ENCODE assay signal across 23 cellular contexts in genomic region chr15:65092046-65092770, GRCh38. TPM values are rescaled to one million over a fixed set of nuclear protein-coding genes. Genes with fewer than 3 reads are reported as not detected.
DNase-seq lines count a peak whose midpoint lies in the region; ATAC-seq, FAIRE-seq and TF ChIP-seq lines count a peak whose summit lies in the region.
"Had no signal": no experiment of that assay in that cellular context is flagged by ENCODE, and none has a peak within 500 bp of the region (broad histone marks: within the 10 kb centered on the region; RNA-seq: fewer than 3 reads in every experiment).

No MANE protein-coding gene starts in this region.

- no peaks in the 10 kb centered on the region for H3K79me2 ChIP-seq in osteoblast (ENCODE audit: insufficient read depth, low read length)
- no peaks in the 10 kb centered on the region for H3K79me2 ChIP-seq in GM23338 (replicated peaks; ENCODE audit: insufficient read depth)

- TF ChIP-seq CTCF in gastroesophageal sphincter (IDR thresholded peaks at IDR 0.05) (no peak), osteoblast (IDR thresholded peaks at IDR 0.05; ENCODE audit: extremely low read depth, low read depth, low read length) (no peak), GM23338 (conservative IDR thresholded peaks at IDR 0.05; ENCODE audit: low read depth in 2 of 2) (no peak)

- H2AFZ ChIP-seq in osteoblast (ENCODE audit: low read length) (no peak overlapping the region), GM23338 (no peak overlapping the region)

- ATAC-seq in gastroesophageal sphincter (no peak), GM23338 (no peak)
- ATAC-seq: PC-3 had no signal

- no peaks in the 10 kb centered on the region for H3K27me3 Mint-ChIP-seq in activated T-helper 2 cell treated with anti-CD3 and anti-CD28 coated beads, Interferon-gamma antibody, Interleukin-2, Interleukin-4, amounts not matched to agents 10 μg/mL and 5 μg/mL and 100 μg/mL, durations not matched to agents 14 hours and 24 hours and 36 hours (ENCODE audit: low read depth)
- H3K27me3 Mint-ChIP-seq in activated CD4-positive, alpha-beta T cell treated with anti-CD3 and anti-CD28 coated beads, Interleukin-2, amount 10 ng/mL, durations not matched to agents 24 days and 14 days: no peaks in the 10 kb centered on the region
- peaks cover 15% of the 10 kb centered on the region for H3K27me3 Mint-ChIP-seq in GM23338 (ENCODE audit: insufficient read depth, low read depth, poor library complexity)

- peak overlapping the region; percentile 16 to 98 (median 88) for H3K27ac ChIP-seq in gastroesophageal sphincter
- no peak overlapping the region for H3K27ac ChIP-seq in osteoblast (ENCODE audit: low read depth, low read length)
- H3K27ac ChIP-seq in GM23338 (ENCODE audit: low read depth): no peak overlapping the region
- H3K27ac ChIP-seq: HL-60, RWPE1, SJSA1 had no signal

- intact Hi-C loops in activated T-helper 2 cell treated with anti-CD3 and anti-CD28 coated beads, Interferon-gamma antibody, Interleukin-2, Interleukin-4, amounts not matched to agents 10 μg/mL and 5 μg/mL and 100 μg/mL, durations not matched to agents 14 hours and 24 hours and 36 hours (cut with micrococcal nuclease): no loop called here
- intact Hi-C loops in activated CD4-positive, alpha-beta T cell treated with anti-CD3 and anti-CD28 coated beads, Interleukin-2, amount 10 ng/mL, durations not matched to agents 24 days and 14 days (cut with micrococcal nuclease): no loop called here

- no peaks in the 10 kb centered on the region for H3F3A ChIP-seq in GM23338 (replicated peaks; ENCODE audit: low read depth)

- no peak overlapping the region for H3K27ac Mint-ChIP-seq in activated T-helper 2 cell treated with anti-CD3 and anti-CD28 coated beads, Interferon-gamma antibody, Interleukin-2, Interleukin-4, amounts not matched to agents 10 μg/mL and 5 μg/mL and 100 μg/mL, durations not matched to agents 14 hours and 24 hours and 36 hours
- no peak overlapping the region for H3K27ac Mint-ChIP-seq in activated CD4-positive, alpha-beta T cell treated with anti-CD3 and anti-CD28 coated beads, Interleukin-2, amount 10 ng/mL, durations not matched to agents 24 days and 14 days
- no peak overlapping the region for H3K27ac Mint-ChIP-seq in GM23338

- H3K9me3 Mint-ChIP-seq in activated T-helper 2 cell treated with anti-CD3 and anti-CD28 coated beads, Interferon-gamma antibody, Interleukin-2, Interleukin-4, amounts not matched to agents 10 μg/mL and 5 μg/mL and 100 μg/mL, durations not matched to agents 14 hours and 24 hours and 36 hours: no peaks in the 10 kb centered on the region
- H3K9me3 Mint-ChIP-seq in activated CD4-positive, alpha-beta T cell treated with anti-CD3 and anti-CD28 coated beads, Interleukin-2, amount 10 ng/mL, durations not matched to agents 24 days and 14 days: no peaks in the 10 kb centered on the region
- no peaks in the 10 kb centered on the region for H3K9me3 Mint-ChIP-seq in GM23338

- H3K4me3 ChIP-seq in adipocyte (ENCODE audit: low read length): no peak overlapping the region
- no peak overlapping the region for H3K4me3 ChIP-seq in gastroesophageal sphincter
- H3K4me3 ChIP-seq in osteoblast (ENCODE audit: insufficient read depth, low read length): no peak overlapping the region
- no peak overlapping the region for H3K4me3 ChIP-seq in GM23338
- H3K4me3 ChIP-seq: SJSA1 had no signal

- H3K27me3 ChIP-seq in adipocyte (replicated peaks; ENCODE audit: control insufficient read depth, insufficient read depth, low read length) (no peaks in the 10 kb centered on the region), gastroesophageal sphincter (no peaks in the 10 kb centered on the region), osteoblast (ENCODE audit: insufficient read depth, low read length) (no peaks in the 10 kb centered on the region), GM23338 (ENCODE audit: insufficient read depth) (no peaks in the 10 kb centered on the region)
- H3K27me3 ChIP-seq: SJSA1 had no signal

- no peaks in the 10 kb centered on the region for H3K4me1 Mint-ChIP-seq in activated T-helper 2 cell treated with anti-CD3 and anti-CD28 coated beads, Interferon-gamma antibody, Interleukin-2, Interleukin-4, amounts not matched to agents 10 μg/mL and 5 μg/mL and 100 μg/mL, durations not matched to agents 14 hours and 24 hours and 36 hours (ENCODE audit: low read depth)
- no peaks in the 10 kb centered on the region for H3K4me1 Mint-ChIP-seq in activated CD4-positive, alpha-beta T cell treated with anti-CD3 and anti-CD28 coated beads, Interleukin-2, amount 10 ng/mL, durations not matched to agents 24 days and 14 days
- peaks cover 14% of the 10 kb centered on the region for H3K4me1 Mint-ChIP-seq in GM23338

- 41 to 73% methylated on average over 2 to 5 of the region's 10 CpGs for WGBS in gastroesophageal sphincter (ENCODE audit: low coverage in 1 of 2), 2 donors

- no peaks in the 10 kb centered on the region for H3K36me3 Mint-ChIP-seq in activated T-helper 2 cell treated with anti-CD3 and anti-CD28 coated beads, Interferon-gamma antibody, Interleukin-2, Interleukin-4, amounts not matched to agents 10 μg/mL and 5 μg/mL and 100 μg/mL, durations not matched to agents 14 hours and 24 hours and 36 hours (ENCODE audit: low read depth)
- no peaks in the 10 kb centered on the region for H3K36me3 Mint-ChIP-seq in activated CD4-positive, alpha-beta T cell treated with anti-CD3 and anti-CD28 coated beads, Interleukin-2, amount 10 ng/mL, durations not matched to agents 24 days and 14 days (ENCODE audit: low read depth)
- H3K36me3 Mint-ChIP-seq in GM23338 (ENCODE audit: low read depth): no peaks in the 10 kb centered on the region

- H3K4me3 Mint-ChIP-seq in activated T-helper 2 cell treated with anti-CD3 and anti-CD28 coated beads, Interferon-gamma antibody, Interleukin-2, Interleukin-4, amounts not matched to agents 10 μg/mL and 5 μg/mL and 100 μg/mL, durations not matched to agents 14 hours and 24 hours and 36 hours (ENCODE audit: low read depth): no peak overlapping the region
- H3K4me3 Mint-ChIP-seq in activated CD4-positive, alpha-beta T cell treated with anti-CD3 and anti-CD28 coated beads, Interleukin-2, amount 10 ng/mL, durations not matched to agents 24 days and 14 days: no peak overlapping the region
- H3K4me3 Mint-ChIP-seq in GM23338: no peak overlapping the region

- no peak for TF ChIP-seq POLR2A in gastroesophageal sphincter (IDR thresholded peaks at IDR 0.05)

- H3K4me1 ChIP-seq in adipocyte (ENCODE audit: control insufficient read depth, insufficient read depth, low read length) (peaks cover 34% of the 10 kb centered on the region), gastroesophageal sphincter (peaks cover 6 to 100% (median 33%) of the 10 kb centered on the region in 3 donors), osteoblast (ENCODE audit: insufficient read depth, low read length) (no peaks in the 10 kb centered on the region), GM23338 (ENCODE audit: insufficient read depth) (no peaks in the 10 kb centered on the region)

- peak; percentile 55 for FAIRE-seq in urothelium cell line (lab: Jason Lieb, UNC)
- FAIRE-seq: GM19239, HTR-8/SVneo had no signal

- TF ChIP-seq EP300 in gastroesophageal sphincter (IDR thresholded peaks at IDR 0.05): no peak

- no peaks in the 10 kb centered on the region for H3K9me2 ChIP-seq in GM23338 (ENCODE audit: insufficient read depth)

- H3K36me3 ChIP-seq in adipocyte (ENCODE audit: control insufficient read depth, insufficient read depth, low read length, severe bottlenecking) (peaks cover 4% of the 10 kb centered on the region), gastroesophageal sphincter (peaks cover 0 to 5% of the 10 kb centered on the region in 2 donors), osteoblast (ENCODE audit: insufficient read depth, low read length) (peaks cover 2% of the 10 kb centered on the region), GM23338 (ENCODE audit: insufficient read depth) (no peaks in the 10 kb centered on the region)

- H3K4me2 ChIP-seq in osteoblast (ENCODE audit: insufficient read depth, low read length): no peak overlapping the region
- no peak overlapping the region for H3K4me2 ChIP-seq in GM23338

- no peak for DNase-seq in adipocyte (ENCODE audit: low read depth)
- DNase-seq in osteoblast (ENCODE audit: insufficient read length, low spot score, missing footprints): peak; percentile 61
- DNase-seq in urothelium cell line (ENCODE audit: low spot score): no peak
- DNase-seq in activated T-helper 2 cell treated with anti-CD3 and anti-CD28 coated beads, Interferon-gamma antibody, Interleukin-2, Interleukin-4, amounts not matched to agents 10 μg/mL and 5 μg/mL and 100 μg/mL, durations not matched to agents 14 hours and 24 hours and 36 hours (ENCODE audit: low spot score): no peak
- DNase-seq in activated CD4-positive, alpha-beta T cell treated with anti-CD3 and anti-CD28 coated beads, Interleukin-2, amount 10 ng/mL, durations not matched to agents 24 days and 14 days: no peak
- no peak for DNase-seq in HuH-7 (ENCODE audit: low spot score)
- DNase-seq in GM23338 (ENCODE audit: low spot score): no peak
- DNase-seq: ACHN, AML-193, EL, HCEC 1CT, MV-4-11, NCI-H1436 treated with DMSO at 0.1 percent for 48 hours, NCI-H2081, NCI-H510A, NCI-H82, PC-3 had no signal

- H3K9me3 ChIP-seq in adipocyte (ENCODE audit: control insufficient read depth, low read length) (no peaks in the 10 kb centered on the region), gastroesophageal sphincter (no peaks in the 10 kb centered on the region), osteoblast (ENCODE audit: low read depth, low read length) (no peaks in the 10 kb centered on the region)
- H3K9me3 ChIP-seq: SJSA1 had no signal

- peak overlapping the region; percentile 0 for H3K9ac ChIP-seq in adipocyte (ENCODE audit: low read length)

- no peaks in the 10 kb centered on the region for H4K20me1 ChIP-seq in osteoblast (ENCODE audit: insufficient read depth, low read length)
- no peaks in the 10 kb centered on the region for H4K20me1 ChIP-seq in GM23338 (replicated peaks; ENCODE audit: insufficient read depth)

RNA-seq across cellular contexts. Expression of gene KBTBD13, which starts 15.7 kb away (rescaled TPM):
- not detected for total RNA-seq in gastroesophageal sphincter
- not detected in 2 replicates for total RNA-seq in osteoblast
- not detected in 2 replicates for total RNA-seq in activated T-helper 2 cell treated with anti-CD3 and anti-CD28 coated beads, Interferon-gamma antibody, Interleukin-2, Interleukin-4, amounts not matched to agents 10 μg/mL and 5 μg/mL and 100 μg/mL, durations not matched to agents 14 hours and 24 hours and 36 hours
- not detected in 2 replicates for total RNA-seq in activated CD4-positive, alpha-beta T cell treated with anti-CD3 and anti-CD28 coated beads, Interleukin-2, amount 10 ng/mL, durations not matched to agents 24 days and 14 days
- not detected in 2 replicates for total RNA-seq in GM23338 (2014; rRNA removed; shearing (Covaris generic))
- 0.09 TPM in 1 of 2 replicates, not detected in the other for polyA plus RNA-seq in GM23338 (2016; fragmentation: Nextera tagmentation; extraction: Ambion mirVana)
- total RNA-seq: PC-3, SJSA1 had no signal

RNA-seq across cellular contexts. Expression of gene UBAP1L, which starts 22.8 kb away (rescaled TPM):
- total RNA-seq in gastroesophageal sphincter (1 to 10 TPM in 3 of 4 donors, under 1 TPM in 1; 0.12 to 7.5 (median 3.0) TPM), osteoblast (2.9 and 3.3 TPM in 2 replicates)
- 6.0 and 6.3 TPM in 2 replicates for total RNA-seq in activated T-helper 2 cell treated with anti-CD3 and anti-CD28 coated beads, Interferon-gamma antibody, Interleukin-2, Interleukin-4, amounts not matched to agents 10 μg/mL and 5 μg/mL and 100 μg/mL, durations not matched to agents 14 hours and 24 hours and 36 hours
- 6.3 and 6.6 TPM in 2 replicates for total RNA-seq in activated CD4-positive, alpha-beta T cell treated with anti-CD3 and anti-CD28 coated beads, Interleukin-2, amount 10 ng/mL, durations not matched to agents 24 days and 14 days
- 1.4 and 1.5 TPM in 2 replicates for total RNA-seq in GM23338 (2014; rRNA removed; shearing (Covaris generic))
- 0.47 and 0.53 TPM in 2 replicates for polyA plus RNA-seq in GM23338 (2016; fragmentation: Nextera tagmentation; extraction: Ambion mirVana)

RNA-seq across cellular contexts. Expression of gene RASL12, which starts 24.4 kb away (rescaled TPM):
- total RNA-seq in gastroesophageal sphincter: 100 to 1,000 TPM in 3 of 4 donors, 10 to 100 TPM in 1; 43.2 to 244 (median 179) TPM
- under 0.01 and 0.36 TPM in 2 replicates for total RNA-seq in osteoblast
- not detected in 2 replicates for total RNA-seq in activated T-helper 2 cell treated with anti-CD3 and anti-CD28 coated beads, Interferon-gamma antibody, Interleukin-2, Interleukin-4, amounts not matched to agents 10 μg/mL and 5 μg/mL and 100 μg/mL, durations not matched to agents 14 hours and 24 hours and 36 hours
- not detected in 2 replicates for total RNA-seq in activated CD4-positive, alpha-beta T cell treated with anti-CD3 and anti-CD28 coated beads, Interleukin-2, amount 10 ng/mL, durations not matched to agents 24 days and 14 days
- total RNA-seq in GM23338 (2014; rRNA removed; shearing (Covaris generic)): 20.1 and 27.7 TPM in 2 replicates
- polyA plus RNA-seq in GM23338 (2016; fragmentation: Nextera tagmentation; extraction: Ambion mirVana): 4.5 and 5.4 TPM in 2 replicates
- total RNA-seq: PC-3 had no signal

RNA-seq across cellular contexts. Expression of gene PDCD7, which starts 41.4 kb away (rescaled TPM):
- total RNA-seq in gastroesophageal sphincter (10 to 100 TPM; 26.4 to 70.7 (median 30.4) TPM), osteoblast (19.5 and 20.3 TPM in 2 replicates)
- total RNA-seq in activated T-helper 2 cell treated with anti-CD3 and anti-CD28 coated beads, Interferon-gamma antibody, Interleukin-2, Interleukin-4, amounts not matched to agents 10 μg/mL and 5 μg/mL and 100 μg/mL, durations not matched to agents 14 hours and 24 hours and 36 hours: 51.9 and 68.4 TPM in 2 replicates
- total RNA-seq in activated CD4-positive, alpha-beta T cell treated with anti-CD3 and anti-CD28 coated beads, Interleukin-2, amount 10 ng/mL, durations not matched to agents 24 days and 14 days: 59.9 and 60.1 TPM in 2 replicates
- 16.5 and 21.2 TPM in 2 replicates for total RNA-seq in GM23338 (2014; rRNA removed; shearing (Covaris generic))
- polyA plus RNA-seq in GM23338 (2016; fragmentation: Nextera tagmentation; extraction: Ambion mirVana): 16.8 and 18.9 TPM in 2 replicates

RNA-seq across cellular contexts. Expression of gene SLC51B, which starts 47.0 kb away (rescaled TPM):
- total RNA-seq in gastroesophageal sphincter (not detected), osteoblast (not detected in 2 replicates)
- total RNA-seq in activated T-helper 2 cell treated with anti-CD3 and anti-CD28 coated beads, Interferon-gamma antibody, Interleukin-2, Interleukin-4, amounts not matched to agents 10 μg/mL and 5 μg/mL and 100 μg/mL, durations not matched to agents 14 hours and 24 hours and 36 hours: not detected in 2 replicates
- not detected in 2 replicates for total RNA-seq in activated CD4-positive, alpha-beta T cell treated with anti-CD3 and anti-CD28 coated beads, Interleukin-2, amount 10 ng/mL, durations not matched to agents 24 days and 14 days
- not detected in 2 replicates for total RNA-seq in GM23338 (2014; rRNA removed; shearing (Covaris generic))
- not detected in 2 replicates for polyA plus RNA-seq in GM23338 (2016; fragmentation: Nextera tagmentation; extraction: Ambion mirVana)
- total RNA-seq: PC-3 had no signal

Comparison
In these comparisons a context has a peak if more than half of its experiments do, and no peak if none do; other contexts are left out.
1. H3K27ac ChIP-seq: peak in gastroesophageal sphincter (4 of 4); none in osteoblast (single experiment) and GM23338 (single experiment).
2. RNA of gene RASL12, which starts 24.4 kb away (total RNA-seq): 43.2 to 244 TPM in gastroesophageal sphincter and 20.1 to 27.7 TPM in GM23338; under 0.01 to 0.36 TPM in osteoblast, not detected in activated CD4-positive, alpha-beta T cell treated with anti-CD3 and anti-CD28 coated beads, Interleukin-2, amount 10 ng/mL, durations not matched to agents 24 days and 14 days and not detected in activated T-helper 2 cell treated with anti-CD3 and anti-CD28 coated beads, Interferon-gamma antibody, Interleukin-2, Interleukin-4, amounts not matched to agents 10 μg/mL and 5 μg/mL and 100 μg/mL, durations not matched to agents 14 hours and 24 hours and 36 hours; every median in the first group is over 10 times any median in the second.